ENCODE assay signal across 29 cellular contexts in genomic region chr18:66219817-66220216, GRCh38.
DNase-seq lines count a peak whose midpoint lies in the region; ATAC-seq, FAIRE-seq and TF ChIP-seq lines count a peak whose summit lies in the region.
"Had no signal": no experiment of that assay in that cellular context is flagged by ENCODE, and none has a peak within 500 bp of the region (broad histone marks: within the 10 kb centered on the region; RNA-seq: fewer than 3 reads in every experiment).

No MANE protein-coding gene starts in this region.

- H3K4me1 ChIP-seq in A549 (no peaks in the 10 kb centered on the region), HEK293 (ENCODE audit: control insufficient read depth, insufficient read depth, low read length) (no peaks in the 10 kb centered on the region)
- H3K4me1 ChIP-seq: BE2C; BLaER1; BLaER1 treated with 17β-estradiol and CSF1 and Interleukin-3, amounts not matched to agents 10 nM and 100 nM; Caco-2 had no signal

- ATAC-seq in A549, result no peak
- ATAC-seq: CD8-positive, alpha-beta T cell had no signal

- DNase-seq in A549 (ENCODE audit: low read depth in 1 of 2, low spot score in 1 of 2) (no peak), HTR-8/SVneo (ENCODE audit: insufficient read length, low spot score) (no peak), HuH-7 (ENCODE audit: low spot score) (no peak)
- DNase-seq: 8988T; ACHN; AML-193; BE2C; C1 segment of cervical spinal cord; Caco-2; Calu3; CD4-positive, alpha-beta memory T cell; CD4-positive, alpha-beta T cell; CD4-positive, CD25-positive, alpha-beta regulatory T cell; CD8-positive, alpha-beta memory T cell; CD8-positive, alpha-beta T cell; COR-L47; DMS 273 treated with DMSO at 0.1 percent for 48 hours; DMS153; DMS53; DMS79; DMS79 treated with DMSO at 0.1 percent for 48 hours; DND-41; EL had no signal

- no peak for TF ChIP-seq EP300 in A549 (IDR thresholded peaks at IDR 0.05)

- no peak overlapping the region for H3K27ac ChIP-seq in A549
- no peak overlapping the region for H3K27ac ChIP-seq in HEK293 (ENCODE audit: extremely low read depth, low read depth, low read length)
- H3K27ac ChIP-seq: 22Rv1; BLaER1; BLaER1 treated with 17β-estradiol and CSF1 and Interleukin-3, amounts not matched to agents 10 nM and 100 nM; C4-2B had no signal

- no peaks in the 10 kb centered on the region for H3K9me3 ChIP-seq in A549
- no peaks in the 10 kb centered on the region for H3K9me3 ChIP-seq in HEK293 (ENCODE audit: control insufficient read depth, insufficient read depth, low read depth, low read length)
- H3K9me3 ChIP-seq: BE2C, BLaER1, Caco-2 had no signal

- no peak for TF ChIP-seq POLR2A in A549 (IDR thresholded peaks at IDR 0.05; ENCODE audit: low read length)

- POLR2A ChIA-PET in A549 (lab: Yijun Ruan, JAX), result no interaction called here
- POLR2A ChIA-PET in HEK293 (lab: Yijun Ruan, JAX), result no interaction called here

- WGBS in A549 (ENCODE audit: missing lambda C conversion rate), result 4% methylated on average over 2 of the region's 2 CpGs

- no peak for TF ChIP-seq RAD21 in A549 (conservative IDR thresholded peaks at IDR 0.05 in 1 of 2, IDR thresholded peaks at IDR 0.05 in 1 of 2)

- H3K4me2 ChIP-seq in A549, result no peak overlapping the region
- H3K4me2 ChIP-seq: BLaER1; BLaER1 treated with 17β-estradiol and CSF1 and Interleukin-3, amounts not matched to agents 10 nM and 100 nM had no signal

- TF ChIP-seq CTCF in A549 (IDR thresholded peaks at IDR 0.05) (no peak), HEK293 (tag by site-specific recombination; IDR thresholded peaks at IDR 0.05) (no peak)

- no peaks in the 10 kb centered on the region for H3K36me3 ChIP-seq in HEK293 (ENCODE audit: control insufficient read depth in 2 of 2, insufficient read depth in 1 of 2, low read length in 2 of 2)
- H3K36me3 ChIP-seq: BE2C; BLaER1; BLaER1 treated with 17β-estradiol and CSF1 and Interleukin-3, amounts not matched to agents 10 nM and 100 nM had no signal

- H3K4me3 ChIP-seq in A549, result no peak overlapping the region
- H3K4me3 ChIP-seq in HEK293 (ENCODE audit: low read depth, low read length), result no peak overlapping the region
- H3K4me3 ChIP-seq: BLaER1; BLaER1 treated with 17β-estradiol and CSF1 and Interleukin-3, amounts not matched to agents 10 nM and 100 nM had no signal

- CTCF ChIA-PET in A549 (lab: Yijun Ruan, JAX), result no interaction called here
- CTCF ChIA-PET in HEK293 (lab: Yijun Ruan, JAX), result interaction anchor here (0.6 kb wide), 1 partner anchor 492 kb away, joined by 3 read pairs; no protein-coding TSS in a partner anchor

- no peak for FAIRE-seq in A549 (lab: Jason Lieb, UNC)
- FAIRE-seq in HTR-8/SVneo (lab: Jason Lieb, UNC), result no peak
- FAIRE-seq: A204.1 had no signal

TF ChIP-seq in A549, 52 proteins besides CTCF, POLR2A, EP300 and RAD21:
- TF ChIP-seq MYC (IDR thresholded peaks at IDR 0.05; ENCODE audit: borderline replicate concordance, low read length) (no peak), ZC3H11A (IDR thresholded peaks at IDR 0.05) (peak; percentile 5; the same call in 1 of the 2 replicates)

TF ChIP-seq in HEK293, 187 proteins besides CTCF, POLR2A, EP300 and RAD21 (continues in another document):
- peak; percentile 52; the same call in 1 of the 2 replicates for TF ChIP-seq ZNF518A (tag by site-specific recombination; conservative IDR thresholded peaks at IDR 0.05; ENCODE audit: low read depth)
- TF ChIP-seq, protein P1, sequence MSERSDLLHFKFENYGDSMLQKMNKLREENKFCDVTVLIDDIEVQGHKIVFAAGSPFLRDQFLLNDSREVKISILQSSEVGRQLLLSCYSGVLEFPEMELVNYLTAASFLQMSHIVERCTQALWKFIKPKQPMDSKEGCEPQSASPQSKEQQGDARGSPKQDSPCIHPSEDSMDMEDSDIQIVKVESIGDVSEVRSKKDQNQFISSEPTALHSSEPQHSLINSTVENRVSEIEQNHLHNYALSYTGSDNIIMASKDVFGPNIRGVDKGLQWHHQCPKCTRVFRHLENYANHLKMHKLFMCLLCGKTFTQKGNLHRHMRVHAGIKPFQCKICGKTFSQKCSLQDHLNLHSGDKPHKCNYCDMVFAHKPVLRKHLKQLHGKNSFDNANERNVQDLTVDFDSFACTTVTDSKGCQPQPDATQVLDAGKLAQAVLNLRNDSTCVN (tag by site-specific recombination; optimal IDR thresholded peaks at IDR 0.05), result no peak
- TF ChIP-seq, protein P2, sequence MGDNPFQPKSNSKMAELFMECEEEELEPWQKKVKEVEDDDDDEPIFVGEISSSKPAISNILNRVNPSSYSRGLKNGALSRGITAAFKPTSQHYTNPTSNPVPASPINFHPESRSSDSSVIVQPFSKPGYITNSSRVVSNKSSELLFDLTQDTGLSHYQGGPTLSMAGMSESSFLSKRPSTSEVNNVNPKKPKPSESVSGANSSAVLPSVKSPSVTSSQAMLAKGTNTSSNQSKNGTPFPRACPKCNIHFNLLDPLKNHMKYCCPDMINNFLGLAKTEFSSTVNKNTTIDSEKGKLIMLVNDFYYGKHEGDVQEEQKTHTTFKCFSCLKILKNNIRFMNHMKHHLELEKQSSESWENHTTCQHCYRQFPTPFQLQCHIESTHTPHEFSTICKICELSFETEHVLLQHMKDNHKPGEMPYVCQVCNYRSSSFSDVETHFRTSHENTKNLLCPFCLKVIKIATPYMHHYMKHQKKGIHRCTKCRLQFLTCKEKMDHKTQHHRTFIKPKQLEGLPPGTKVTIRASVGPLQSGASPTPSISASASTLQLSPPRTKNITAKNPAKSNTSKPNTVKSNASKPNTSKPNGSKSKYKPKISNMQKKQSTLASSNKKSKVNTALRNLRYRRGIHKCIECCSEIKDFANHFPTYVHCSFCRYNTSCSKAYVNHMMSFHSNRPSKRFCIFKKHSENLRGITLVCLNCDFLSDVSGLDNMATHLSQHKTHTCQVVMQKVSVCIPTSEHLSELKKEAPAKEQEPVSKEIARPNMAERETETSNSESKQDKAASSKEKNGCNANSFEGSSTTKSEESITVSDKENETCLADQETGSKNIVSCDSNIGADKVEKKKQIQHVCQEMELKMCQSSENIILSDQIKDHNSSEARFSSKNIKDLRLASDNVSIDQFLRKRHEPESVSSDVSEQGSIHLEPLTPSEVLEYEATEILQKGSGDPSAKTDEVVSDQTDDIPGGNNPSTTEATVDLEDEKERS (tag by site-specific recombination; IDR thresholded peaks at IDR 0.05), result no peak
- TF ChIP-seq, protein P3, sequence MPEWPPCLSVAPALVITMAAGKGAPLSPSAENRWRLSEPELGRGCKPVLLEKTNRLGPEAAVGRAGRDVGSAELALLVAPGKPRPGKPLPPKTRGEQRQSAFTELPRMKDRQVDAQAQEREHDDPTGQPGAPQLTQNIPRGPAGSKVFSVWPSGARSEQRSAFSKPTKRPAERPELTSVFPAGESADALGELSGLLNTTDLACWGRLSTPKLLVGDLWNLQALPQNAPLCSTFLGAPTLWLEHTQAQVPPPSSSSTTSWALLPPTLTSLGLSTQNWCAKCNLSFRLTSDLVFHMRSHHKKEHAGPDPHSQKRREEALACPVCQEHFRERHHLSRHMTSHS (tag by site-specific recombination; IDR thresholded peaks at IDR 0.05), result no peak
- peak; percentile 36; the same call in 1 of the 2 replicates for TF ChIP-seq ZNF140 (tag by site-specific recombination; IDR thresholded peaks at IDR 0.05)
- TF ChIP-seq ZNF354C (tag by site-specific recombination; IDR thresholded peaks at IDR 0.05; ENCODE audit: borderline replicate concordance, low read depth), result no peak
- TF ChIP-seq ZNF555 (tag by site-specific recombination; conservative IDR thresholded peaks at IDR 0.05), result peak; percentile 43; the same call in 1 of the 2 replicates
